In genomic region chr6:129099696-129100095, GRCh38 we compare ENCODE assay signal across 30 cellular contexts.
"Had no signal": no experiment of that assay in that cellular context is flagged by ENCODE, and none has a peak within 500 bp of the region (broad histone marks: within the 10 kb centered on the region; RNA-seq: fewer than 3 reads in every experiment).

No MANE protein-coding gene starts in this region.

- DNase-seq: naive B cell; naive thymus-derived CD8-positive, alpha-beta T cell; nephron progenitor cell; nucleus accumbens; pancreas; right cardiac atrium; right lobe of liver; sigmoid colon; spleen; stimulated activated CD4-positive, alpha-beta T cell treated with anti-CD3 and anti-CD28 coated beads, Interleukin-12 subunit alpha, Interleukin-12 subunit beta, amount 100 ng/mL, for 4 hours; stimulated activated CD4-positive, alpha-beta T cell treated with anti-CD3 and anti-CD28 coated beads, Interleukin-1b, Interleukin-23, amount 100 ng/mL, for 48 hours; stimulated activated CD4-positive, alpha-beta T cell treated with anti-CD3 and anti-CD28 coated beads, Interleukin-4, amount 100 ng/mL, for 1 hour; stimulated activated CD4-positive, alpha-beta T cell treated with anti-CD3 and anti-CD28 coated beads, Interleukin-4, amount 100 ng/mL, for 4 hours; stimulated activated CD8-positive, alpha-beta memory T cell treated with anti-CD3 and anti-CD28 coated beads, Interleukin-4, amount 100 ng/mL, for 48 hours; stimulated activated naive CD4-positive, alpha-beta T cell; stimulated activated naive CD8-positive, alpha-beta T cell treated with anti-CD3 and anti-CD28 coated beads, Interleukin-15, amount 100 ng/mL, for 72 hours; stimulated activated naive CD8-positive, alpha-beta T cell treated with anti-CD3 and anti-CD28 coated beads, Interleukin-15, Interleukin-2, amounts not matched to agents 100 U/mL and 50 U/mL, for 24 hours; substantia nigra; testis; tibial artery; transverse colon; upper lobe of left lung had no signal

- H3K27ac ChIP-seq: neutrophil, pancreas, prostate gland, right lobe of liver, sigmoid colon, skin epidermis, spleen, suprapubic skin, testis, tibial artery, transverse colon, upper lobe of left lung, vagina had no signal

- H3K27me3 ChIP-seq: neutrophil, pancreas, right lobe of liver, sigmoid colon, spleen, suprapubic skin, testis, tibial artery, transverse colon, upper lobe of left lung, vagina had no signal

- H3K9me3 ChIP-seq: neutrophil, pancreas, prostate gland, right lobe of liver, sigmoid colon, spleen, suprapubic skin, testis, tibial artery, transverse colon, upper lobe of left lung, vagina had no signal

- H3K36me3 ChIP-seq: neutrophil, pancreas, prostate gland, right lobe of liver, sigmoid colon, spleen, suprapubic skin, transverse colon, upper lobe of left lung, vagina had no signal

- H3K4me3 ChIP-seq: pancreas, prostate gland, right lobe of liver, sigmoid colon, skin epidermis, smooth muscle cell, spleen, suprapubic skin, testis, tibial artery, transverse colon, upper lobe of left lung, vagina had no signal

- ATAC-seq: naive thymus-derived CD8-positive, alpha-beta T cell; natural killer cell treated with Interleukin-12 subunit alpha and Interleukin-12 subunit beta and Interleukin-15 and Interleukin-18, amount 100 ng/mL, for 72 hours; pancreas; right cardiac atrium; right lobe of liver; stimulated activated memory B cell treated with anti-CD40 and anti-IgM and Interleukin-4, amounts not matched to agents 10 μg/mL and 1 μg/mL and 100 μg/mL, for 72 hours; stimulated activated naive CD8-positive, alpha-beta T cell treated with anti-CD3 and anti-CD28 coated beads, Interleukin-15, amount 100 ng/mL, for 72 hours; stimulated activated naive CD8-positive, alpha-beta T cell treated with anti-CD3 and anti-CD28 coated beads, Interleukin-15, Interleukin-2, amounts not matched to agents 100 U/mL and 50 U/mL, for 24 hours had no signal

- H3K4me1 ChIP-seq: pancreas, prostate gland, right lobe of liver, sigmoid colon, tibial artery, transverse colon, upper lobe of left lung had no signal

- H3K4me2 ChIP-seq: smooth muscle cell had no signal
